8 cellular contexts compared by ENCODE assay signal in the genomic region with DNA sequence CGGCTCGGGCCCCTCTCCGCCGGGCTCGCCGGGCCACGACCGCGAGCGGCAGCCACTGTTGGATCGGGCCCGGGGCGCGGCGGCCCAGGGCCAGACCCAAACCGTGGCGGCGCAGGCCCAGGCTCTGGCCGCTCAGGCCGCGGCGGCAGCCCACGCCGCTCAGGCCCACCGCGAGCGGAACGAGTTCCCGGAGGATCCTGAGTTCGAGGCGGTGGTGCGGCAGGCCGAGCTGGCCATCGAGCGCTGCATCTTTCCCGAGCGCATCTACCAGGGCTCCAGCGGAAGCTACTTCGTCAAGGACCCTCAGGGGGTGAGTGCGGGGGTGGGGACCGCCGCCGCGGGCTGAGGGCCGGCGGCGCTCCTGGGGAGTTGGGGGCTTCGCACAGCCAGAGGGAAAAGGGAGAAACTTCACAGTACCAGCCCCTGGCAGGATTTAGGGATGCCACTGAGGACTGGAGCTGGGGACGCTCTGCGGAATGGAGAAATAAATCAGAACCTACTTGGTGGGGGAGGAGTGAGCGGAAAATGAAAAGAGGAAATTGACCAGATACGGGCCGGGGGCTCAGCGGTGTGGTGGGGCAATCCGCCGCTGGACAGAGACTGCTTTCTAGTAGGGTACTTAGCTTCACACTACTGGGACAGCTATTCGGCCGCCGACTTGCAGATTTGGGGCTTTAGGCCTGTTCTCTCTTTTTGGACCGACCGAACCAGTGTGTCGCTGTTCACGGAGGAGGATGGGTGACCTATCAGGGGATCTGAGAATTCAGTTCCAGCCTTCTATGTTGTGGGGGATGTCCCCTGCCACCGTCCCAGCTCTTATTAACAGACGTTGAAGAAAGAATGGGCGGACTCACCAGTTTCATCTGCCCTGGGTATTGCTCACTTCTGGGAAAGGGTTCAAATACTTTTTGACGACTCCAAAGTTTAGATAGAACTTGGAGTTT. TPM values are rescaled to one million over a fixed set of nuclear protein-coding genes. Genes with fewer than 3 reads are reported as not detected.
DNase-seq lines count a peak whose midpoint lies in the region; ATAC-seq, FAIRE-seq and TF ChIP-seq lines count a peak whose summit lies in the region.

No MANE protein-coding gene starts in this region.

- peak; percentile 5 for ATAC-seq in activated CD4-positive, alpha-beta T cell treated with anti-CD3 and anti-CD28 coated beads for 36 hours
- ATAC-seq in HG03045 (IDR thresholded peaks at IDR 0.05; ENCODE audit: unreplicated experiment) = peak; percentile 31

- 2% methylated on average over 19 of the region's 67 CpGs for WGBS in mammary epithelial cell (ENCODE audit: low coverage, missing lambda C conversion rate)

- peaks cover 55% of the 10 kb centered on the region for H3K79me2 ChIP-seq in mammary epithelial cell (ENCODE audit: insufficient read depth, low read length)
- peaks cover 49% of the 10 kb centered on the region for H3K79me2 ChIP-seq in keratinocyte (ENCODE audit: control insufficient read depth, insufficient read depth, low read length)

- H3K4me2 ChIP-seq in mammary epithelial cell (ENCODE audit: insufficient read depth, low read depth, low read length) (peak overlapping the region; percentile 92), keratinocyte (ENCODE audit: control insufficient read depth, extremely low read depth, insufficient read depth, low read depth, low read length) (peak overlapping the region; percentile 94)

- peak overlapping the region; percentile 93 for H3K27ac Mint-ChIP-seq in activated CD4-positive, alpha-beta T cell treated with anti-CD3 and anti-CD28 coated beads for 36 hours

- no peaks in the 10 kb centered on the region for H3K9me3 Mint-ChIP-seq in activated CD4-positive, alpha-beta T cell treated with anti-CD3 and anti-CD28 coated beads for 36 hours (ENCODE audit: low read depth)

- H4K20me1 ChIP-seq in mammary epithelial cell (ENCODE audit: insufficient read depth, low read length) (no peaks in the 10 kb centered on the region), keratinocyte (ENCODE audit: control insufficient read depth, extremely low read depth, insufficient read depth, low read length) (no peaks in the 10 kb centered on the region)

- dilution Hi-C loops in mammary epithelial cell (cut with HindIII; ENCODE audit: low sequenced_read_pairs) (loop anchor here (5.0 kb wide), 1 partner anchor 46 kb away; a partner anchor contains a TSS), keratinocyte (cut with MboI; ENCODE audit: extremely low pct_ligation_motif_present, low sequenced_read_pairs) (no loop called here)

- peaks cover 5% of the 10 kb centered on the region for H3K36me3 Mint-ChIP-seq in activated CD4-positive, alpha-beta T cell treated with anti-CD3 and anti-CD28 coated beads for 36 hours (ENCODE audit: low read depth)

- no peaks in the 10 kb centered on the region for H3K27me3 Mint-ChIP-seq in activated CD4-positive, alpha-beta T cell treated with anti-CD3 and anti-CD28 coated beads for 36 hours

- H3K4me1 ChIP-seq in mammary epithelial cell (ENCODE audit: insufficient read depth, low read length) (peaks cover 12% of the 10 kb centered on the region), keratinocyte (ENCODE audit: control insufficient read depth, extremely low read depth, insufficient read depth, low read length) (peaks cover 5% of the 10 kb centered on the region)

- FAIRE-seq in keratinocyte (lab: Jason Lieb, UNC) = peak; percentile 52

- BruUV-seq in mammary epithelial cell (replicated peaks; lab: Mats Ljungman, UMichigan) = TSS peak; percentile 57

- DNase-seq in activated CD4-positive, alpha-beta T cell treated with anti-CD3 and anti-CD28 coated beads for 36 hours = peak; percentile 49
- DNase-seq in activated CD4-positive, alpha-beta T cell treated with anti-CD3 and anti-CD28 coated beads, Interleukin-2, amount 50 U/mL, for 1 hour = no peak
- peak; percentile 22 for DNase-seq in RPMI7951 (ENCODE audit: low read depth)
- peak; percentile 40 for DNase-seq in mammary epithelial cell
- no peak for DNase-seq in keratinocyte (ENCODE audit: low read depth, low spot score)
- DNase-seq in stimulated activated CD4-positive, alpha-beta T cell treated with anti-CD3 and anti-CD28 coated beads, Interleukin-12 subunit alpha, Interleukin-12 subunit beta, amount 100 ng/mL, for 4 hours = peak; percentile 5
- no peak for DNase-seq in GM19240 (ENCODE audit: insufficient read length, low spot score)

- no peaks in the 10 kb centered on the region for H3K9me1 ChIP-seq in keratinocyte (ENCODE audit: control insufficient read depth, extremely low read depth, insufficient read depth, low read length)

- H3K4me3 Mint-ChIP-seq in activated CD4-positive, alpha-beta T cell treated with anti-CD3 and anti-CD28 coated beads for 36 hours = peak overlapping the region; percentile 97

- intact Hi-C loops in activated CD4-positive, alpha-beta T cell treated with anti-CD3 and anti-CD28 coated beads for 36 hours (cut with DNase I, micrococcal nuclease) = loop anchor here (1.0 to 10.0 kb wide), 12 partner anchors 8 to 1984 kb away; a partner anchor contains a TSS
- intact Hi-C loops in mammary epithelial cell (cut with micrococcal nuclease) = loop anchor here (1.0 kb wide), 1 partner anchor 8 kb away; no protein-coding TSS in a partner anchor

- TF ChIP-seq CTCF in mammary epithelial cell (conservative IDR thresholded peaks at IDR 0.05 in 1 of 2, IDR thresholded peaks at IDR 0.05 in 1 of 2; ENCODE audit: extremely low read depth in 1 of 2, insufficient read depth in 1 of 2, low read depth in 1 of 2, low read length in 2 of 2) (no peak), keratinocyte (optimal IDR thresholded peaks at IDR 0.05 in 1 of 3, IDR thresholded peaks at IDR 0.05 in 1 of 3, conservative IDR thresholded peaks at IDR 0.05 in 1 of 3; ENCODE audit: extremely low read depth in 1 of 3, insufficient read depth in 2 of 3, low read length in 3 of 3) (no peak)

- H3K27ac ChIP-seq in mammary epithelial cell (ENCODE audit: insufficient read depth, low read depth, low read length) (peak overlapping the region; percentile 75), keratinocyte (ENCODE audit: control insufficient read depth, insufficient read depth, low read length) (peak overlapping the region; percentile 80)

- POLR2A ChIA-PET in activated CD4-positive, alpha-beta T cell treated with anti-CD3 and anti-CD28 coated beads for 36 hours (lab: Charles Lee) = interaction anchor here (0.5 to 0.8 kb wide), 2 partner anchors 46 to 225 kb away, joined by 3 to 4 read pairs; a partner anchor contains a TSS

- CTCF ChIA-PET in activated CD4-positive, alpha-beta T cell treated with anti-CD3 and anti-CD28 coated beads for 36 hours (lab: Charles Lee) = interaction anchor here (0.5 to 1.5 kb wide), 12 partner anchors 14 to 579 kb away, joined by 3 to 5 read pairs (median 3); a partner anchor contains a TSS
- CTCF ChIA-PET in mammary epithelial cell (lab: Charles Lee; ENCODE audit: low non-redundant PET) = interaction anchor here (0.6 kb wide), 1 partner anchor 10 kb away, joined by 4 read pairs; no protein-coding TSS in a partner anchor

- H3K4me1 Mint-ChIP-seq in activated CD4-positive, alpha-beta T cell treated with anti-CD3 and anti-CD28 coated beads for 36 hours = peaks cover 18% of the 10 kb centered on the region

- H2AFZ ChIP-seq in mammary epithelial cell (ENCODE audit: low read depth, low read length) = peak overlapping the region; percentile 63
- H2AFZ ChIP-seq in keratinocyte (ENCODE audit: control insufficient read depth, low read length) = no peak overlapping the region

- H3K9ac ChIP-seq in mammary epithelial cell (ENCODE audit: insufficient read depth, low read length) = peak overlapping the region; percentile 90
- peak overlapping the region; percentile 89 for H3K9ac ChIP-seq in keratinocyte (ENCODE audit: control insufficient read depth, extremely low read depth, insufficient read depth, low read length)

- H3K9me3 ChIP-seq in mammary epithelial cell (replicated peaks; ENCODE audit: insufficient read depth, low read length) (no peaks in the 10 kb centered on the region), keratinocyte (ENCODE audit: control insufficient read depth, low read depth, low read length) (no peaks in the 10 kb centered on the region)

- H3K4me3 ChIP-seq in mammary epithelial cell (replicated peaks in 1 of 3; ENCODE audit: insufficient read depth in 1 of 3, low read depth in 2 of 3, low read length in 3 of 3) (peak overlapping the region; percentile 87 to 96 (median 96)), keratinocyte (ENCODE audit: control insufficient read depth in 2 of 3, extremely low read depth in 1 of 3, insufficient read depth in 2 of 3, low read depth in 1 of 3, low read length in 3 of 3) (peak overlapping the region; percentile 88 to 94 (median 89))

- in situ Hi-C loops in mammary epithelial cell (cut with MboI; ENCODE audit: low sequenced_read_pairs in 2 of 2) = no loop called here

- no peaks in the 10 kb centered on the region for H3K27me3 ChIP-seq in mammary epithelial cell (ENCODE audit: insufficient read depth, low read length)
- H3K27me3 ChIP-seq in keratinocyte (ENCODE audit: control insufficient read depth, extremely low read depth, insufficient read depth, low read length) = no peaks in the 10 kb centered on the region

- H3K36me3 ChIP-seq in mammary epithelial cell (ENCODE audit: insufficient read depth, low read length) (peaks cover 12% of the 10 kb centered on the region), keratinocyte (ENCODE audit: control insufficient read depth in 2 of 2, extremely low read depth in 1 of 2, insufficient read depth in 2 of 2, low read length in 2 of 2) (peaks cover 4 to 17% of the 10 kb centered on the region in 2 experiments)

RNA-seq across cellular contexts. Expression of a gene that starts 0.7 kb away (rescaled TPM):
- 1 to 10 TPM; 8.5 to 8.9 TPM for total RNA-seq in activated CD4-positive, alpha-beta T cell treated with anti-CD3 and anti-CD28 coated beads for 36 hours
- total RNA-seq in RPMI7951 (2014; rRNA removed; shearing (Covaris generic)) = 10.4 and 10.6 TPM in 2 replicates
- total RNA-seq in mammary epithelial cell = 10 to 100 TPM; 57.4 to 74.5 TPM
- polyA plus RNA-seq in mammary epithelial cell (55.8 TPM), keratinocyte (51.3 to 73.3 TPM (median 63.8 TPM) in 3 replicates)
- polyA minus RNA-seq in mammary epithelial cell (66.0 TPM), keratinocyte (44.8 to 69.0 TPM (median 54.8 TPM) in 3 replicates)
- polyA plus RNA-seq in keratinocyte (2011; ENCODE audit: low read depth) = 15.0 TPM
- polyA plus RNA-seq in keratinocyte (2011; cell fraction: cytosol; rRNA removed) = 63.5 and 72.3 TPM in 2 replicates
- polyA plus RNA-seq in keratinocyte (2011; cell fraction: nucleus; rRNA removed) = 77.0 and 83.5 TPM in 2 replicates
- 43.1 and 51.3 TPM in 2 replicates for polyA plus RNA-seq in keratinocyte (2012; ENCODE audit: low replicate concordance)
- polyA minus RNA-seq in keratinocyte (2011; cell fraction: cytosol; rRNA and poly(A)+ RNA removed) = 37.0 TPM
- 29.9 and 44.9 TPM in 2 replicates for polyA minus RNA-seq in keratinocyte (2011; cell fraction: nucleus; rRNA and poly(A)+ RNA removed)

RNA-seq across cellular contexts. Expression of a gene that starts 7.8 kb away (rescaled TPM):
- total RNA-seq in activated CD4-positive, alpha-beta T cell treated with anti-CD3 and anti-CD28 coated beads for 36 hours = 1 to 10 TPM; 3.9 to 5.3 TPM
- total RNA-seq in RPMI7951 (2014; rRNA removed; shearing (Covaris generic)) = 2.2 and 3.7 TPM in 2 replicates
- 10 to 100 TPM; 11.3 to 11.7 TPM for total RNA-seq in mammary epithelial cell
- 13.3 TPM for polyA plus RNA-seq in mammary epithelial cell
- not detected for polyA minus RNA-seq in mammary epithelial cell
- polyA plus RNA-seq in keratinocyte = 9.1 to 12.6 TPM (median 10.3 TPM) in 3 replicates
- polyA plus RNA-seq in keratinocyte (2011; ENCODE audit: low read depth) = 2.9 TPM
- polyA plus RNA-seq in keratinocyte (2011; cell fraction: cytosol; rRNA removed) = 11.7 and 13.4 TPM in 2 replicates
- 8.6 and 10.0 TPM in 2 replicates for polyA plus RNA-seq in keratinocyte (2011; cell fraction: nucleus; rRNA removed)
- polyA plus RNA-seq in keratinocyte (2012; ENCODE audit: low replicate concordance) = 8.6 and 13.0 TPM in 2 replicates
- polyA minus RNA-seq in keratinocyte = 3.0 to 4.8 TPM (median 3.9 TPM) in 3 replicates
- polyA minus RNA-seq in keratinocyte (2011; cell fraction: cytosol; rRNA and poly(A)+ RNA removed) = 3.5 TPM
- polyA minus RNA-seq in keratinocyte (2011; cell fraction: nucleus; rRNA and poly(A)+ RNA removed) = 2.8 and 4.3 TPM in 2 replicates

RNA-seq across cellular contexts. Expression of a gene that starts 45.9 kb away (rescaled TPM):
- 1 to 10 TPM; 2.1 to 2.2 TPM for total RNA-seq in activated CD4-positive, alpha-beta T cell treated with anti-CD3 and anti-CD28 coated beads for 36 hours
- 7.6 and 13.2 TPM in 2 replicates for total RNA-seq in RPMI7951 (2014; rRNA removed; shearing (Covaris generic))
- 10 to 100 TPM; 31.4 to 33.8 TPM for total RNA-seq in mammary epithelial cell
- polyA plus RNA-seq in mammary epithelial cell (22.9 TPM), keratinocyte (22.3 to 83.2 TPM (median 48.8 TPM) in 3 replicates)
- polyA minus RNA-seq in mammary epithelial cell (14.2 TPM), keratinocyte (26.9 to 46.4 TPM (median 32.3 TPM) in 3 replicates)
- polyA plus RNA-seq in keratinocyte (2011; ENCODE audit: low read depth) = 35.6 TPM
- polyA plus RNA-seq in keratinocyte (2011; cell fraction: cytosol; rRNA removed) = 46.4 and 55.3 TPM in 2 replicates
- polyA plus RNA-seq in keratinocyte (2011; cell fraction: nucleus; rRNA removed) = 55.8 and 77.0 TPM in 2 replicates
- 28.2 and 159 TPM in 2 replicates for polyA plus RNA-seq in keratinocyte (2012; ENCODE audit: low replicate concordance)
- 62.0 TPM for polyA minus RNA-seq in keratinocyte (2011; cell fraction: cytosol; rRNA and poly(A)+ RNA removed)
- 53.1 and 56.0 TPM in 2 replicates for polyA minus RNA-seq in keratinocyte (2011; cell fraction: nucleus; rRNA and poly(A)+ RNA removed)

RNA-seq across cellular contexts. Expression of a gene that starts 51.6 kb away (rescaled TPM):
- total RNA-seq in activated CD4-positive, alpha-beta T cell treated with anti-CD3 and anti-CD28 coated beads for 36 hours = not detected
- total RNA-seq in RPMI7951 (2014; rRNA removed; shearing (Covaris generic)) = 0.10 TPM in 1 of 2 replicates, not detected in the other
- not detected for total RNA-seq in mammary epithelial cell
- polyA plus RNA-seq in mammary epithelial cell (0.05 TPM), keratinocyte (0.06 to 0.08 TPM in 2 of 3 replicates, not detected in the other)
- polyA minus RNA-seq in mammary epithelial cell (not detected), keratinocyte (not detected in 3 replicates)
- not detected for polyA plus RNA-seq in keratinocyte (2011; ENCODE audit: low read depth)
- not detected in 2 replicates for polyA plus RNA-seq in keratinocyte (2011; cell fraction: cytosol; rRNA removed)
- 0.09 and 0.12 TPM in 2 replicates for polyA plus RNA-seq in keratinocyte (2011; cell fraction: nucleus; rRNA removed)
- not detected in 2 replicates for polyA plus RNA-seq in keratinocyte (2012; ENCODE audit: low replicate concordance)
- polyA minus RNA-seq in keratinocyte (2011; cell fraction: cytosol; rRNA and poly(A)+ RNA removed) = not detected
- polyA minus RNA-seq in keratinocyte (2011; cell fraction: nucleus; rRNA and poly(A)+ RNA removed) = not detected in 2 replicates

RNA-seq across cellular contexts. Expression of a gene that starts 57.0 kb away (rescaled TPM):
- not detected for total RNA-seq in activated CD4-positive, alpha-beta T cell treated with anti-CD3 and anti-CD28 coated beads for 36 hours
- total RNA-seq in RPMI7951 (2014; rRNA removed; shearing (Covaris generic)) = 0.24 and 0.78 TPM in 2 replicates
- total RNA-seq in mammary epithelial cell = 1 to 10 TPM in 1 of 2 donors, under 1 TPM in 1; 0.17 to 1.8 TPM
- polyA plus RNA-seq in mammary epithelial cell = 0.32 TPM
- polyA minus RNA-seq in mammary epithelial cell = not detected
- 0.49 to 1.0 TPM (median 0.89 TPM) in 3 replicates for polyA plus RNA-seq in keratinocyte
- 0.21 TPM for polyA plus RNA-seq in keratinocyte (2011; ENCODE audit: low read depth)
- 0.30 and 0.40 TPM in 2 replicates for polyA plus RNA-seq in keratinocyte (2011; cell fraction: cytosol; rRNA removed)
- polyA plus RNA-seq in keratinocyte (2011; cell fraction: nucleus; rRNA removed) = 0.57 and 0.60 TPM in 2 replicates
- 0.23 and 0.63 TPM in 2 replicates for polyA plus RNA-seq in keratinocyte (2012; ENCODE audit: low replicate concordance)
- 0.30 to 0.62 TPM (median 0.38 TPM) in 3 replicates for polyA minus RNA-seq in keratinocyte
- polyA minus RNA-seq in keratinocyte (2011; cell fraction: cytosol; rRNA and poly(A)+ RNA removed) = not detected
- polyA minus RNA-seq in keratinocyte (2011; cell fraction: nucleus; rRNA and poly(A)+ RNA removed) = 0.32 TPM in 1 of 2 replicates, not detected in the other

Comparison
In these comparisons a context has a peak if more than half of its experiments do, and no peak if none do; other contexts are left out.
1. DNase-seq: peak in activated CD4-positive, alpha-beta T cell treated with anti-CD3 and anti-CD28 coated beads for 36 hours (single experiment), RPMI7951 (single experiment), mammary epithelial cell (single experiment) and stimulated activated CD4-positive, alpha-beta T cell treated with anti-CD3 and anti-CD28 coated beads, Interleukin-12 subunit alpha, Interleukin-12 subunit beta, amount 100 ng/mL, for 4 hours (single experiment); none in activated CD4-positive, alpha-beta T cell treated with anti-CD3 and anti-CD28 coated beads, Interleukin-2, amount 50 U/mL, for 1 hour (single experiment), keratinocyte (single experiment) and GM19240 (single experiment).